1 cellular context compared by ENCODE assay signal in the genomic region with DNA sequence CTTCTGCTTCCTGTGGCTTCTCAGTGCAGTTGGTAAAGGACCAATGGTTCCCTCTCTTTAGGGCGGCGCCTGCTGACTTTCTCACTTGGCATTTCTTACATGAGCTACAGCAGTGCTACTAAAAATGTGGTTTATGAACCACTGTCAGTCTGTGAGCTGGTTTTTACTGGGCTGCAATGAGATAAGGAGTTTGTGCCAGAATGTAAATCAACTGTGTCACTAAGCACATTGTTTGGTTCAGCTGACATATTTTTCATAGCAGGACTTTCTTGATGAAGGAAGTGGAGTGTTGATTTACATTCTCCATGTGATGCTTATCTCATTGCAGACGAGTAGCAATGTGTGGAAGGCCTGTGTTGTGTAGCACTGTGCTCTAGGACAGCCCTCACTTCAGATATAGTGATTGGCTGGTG.
TF ChIP-seq lines count a peak whose summit lies in the region.

No MANE protein-coding gene starts in this region.

TF ChIP-seq in IMR-90, 13 proteins besides CTCF, POLR2A, EP300 and RAD21 (continued from another document):
- TF ChIP-seq, protein P1, sequence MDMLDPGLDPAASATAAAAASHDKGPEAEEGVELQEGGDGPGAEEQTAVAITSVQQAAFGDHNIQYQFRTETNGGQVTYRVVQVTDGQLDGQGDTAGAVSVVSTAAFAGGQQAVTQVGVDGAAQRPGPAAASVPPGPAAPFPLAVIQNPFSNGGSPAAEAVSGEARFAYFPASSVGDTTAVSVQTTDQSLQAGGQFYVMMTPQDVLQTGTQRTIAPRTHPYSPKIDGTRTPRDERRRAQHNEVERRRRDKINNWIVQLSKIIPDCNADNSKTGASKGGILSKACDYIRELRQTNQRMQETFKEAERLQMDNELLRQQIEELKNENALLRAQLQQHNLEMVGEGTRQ (IDR thresholded peaks at IDR 0.05; ENCODE audit: low read depth, low read length): peak; percentile 61; the same call in 1 of the 2 replicates
- peak; percentile 41; the same call in 1 of the 2 replicates for TF ChIP-seq BHLHE40 (IDR thresholded peaks at IDR 0.05; ENCODE audit: low read depth, low read length)
